Comparison of ENCODE assay signal across 1 cellular context in genomic region chr6:52881662-52881995, GRCh38.
TF ChIP-seq lines count a peak whose summit lies in the region.

No MANE protein-coding gene starts in this region.

TF ChIP-seq in endothelial cell of umbilical vein, 7 proteins besides CTCF, POLR2A, EP300 and RAD21 (continued from another document):
- TF ChIP-seq JUN (IDR thresholded peaks at IDR 0.05; ENCODE audit: borderline replicate concordance, insufficient read depth, insufficient read length, low read depth) (no peak), FOS (IDR thresholded peaks at IDR 0.05; ENCODE audit: borderline replicate concordance, insufficient read depth, low read length) (no peak)
